In the genomic region with DNA sequence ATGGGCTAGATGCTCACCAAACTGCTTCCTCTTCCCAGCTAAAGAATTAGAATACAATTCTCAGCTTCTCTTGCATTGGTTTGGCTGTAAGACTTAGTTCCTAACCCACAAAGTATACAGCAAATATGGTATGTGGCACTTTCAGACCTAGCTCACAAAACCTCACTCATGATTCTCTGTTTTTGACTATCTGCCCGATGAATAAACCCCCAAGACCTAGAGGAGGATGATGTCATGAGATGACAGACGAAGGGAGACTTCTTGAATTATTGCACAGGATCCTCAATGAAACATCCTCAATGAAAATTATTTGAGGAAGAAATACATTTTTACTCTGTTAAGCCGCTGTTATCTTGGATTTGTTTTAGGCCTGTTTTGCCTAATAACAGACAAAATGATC, we compare ENCODE assay signal across 20 cellular contexts. TPM values are rescaled to one million over a fixed set of nuclear protein-coding genes. Genes with fewer than 3 reads are reported as not detected.
DNase-seq lines count a peak whose midpoint lies in the region; ATAC-seq and TF ChIP-seq lines count a peak whose summit lies in the region.
"Had no signal": no experiment of that assay in that cellular context is flagged by ENCODE, and none has a peak within 500 bp of the region (broad histone marks: within the 10 kb centered on the region; RNA-seq: fewer than 3 reads in every experiment).

No MANE protein-coding gene starts in this region.

- in situ Hi-C loops in brain microvascular endothelial cell (cut with HindIII; ENCODE audit: low pct_ligation_motif_present, low sequenced_read_pairs): no loop called here

- peak overlapping the region; percentile 23 for H3K4me3 Mint-ChIP-seq in activated naive CD4-positive, alpha-beta T cell treated with anti-CD3 and anti-CD28 coated beads, Interleukin-2, amount 50 U/mL, for 24 hours
- H3K4me3 Mint-ChIP-seq in activated naive CD4-positive, alpha-beta T cell treated with anti-CD3 and anti-CD28 coated beads, Interleukin-2, amount 10 ng/mL, durations not matched to agents 7 days and 5 days: no peak overlapping the region
- H3K4me3 Mint-ChIP-seq in stimulated activated effector memory CD8-positive, alpha-beta T cell treated with anti-CD3 and anti-CD28 coated beads, Interleukin-12 subunit alpha, Interleukin-12 subunit beta, amount 100 ng/mL, for 72 hours: peak overlapping the region; percentile 11
- no peak overlapping the region for H3K4me3 Mint-ChIP-seq in activated CD8-positive, alpha-beta T cell treated with anti-CD3 and anti-CD28 coated beads for 36 hours
- no peak overlapping the region for H3K4me3 Mint-ChIP-seq in type B pancreatic cell
- H3K4me3 Mint-ChIP-seq: H9, memory B cell, natural killer cell had no signal

- peaks cover 18% of the 10 kb centered on the region for H3K36me3 ChIP-seq in brain microvascular endothelial cell (replicated peaks)

- CTCF ChIA-PET in activated naive CD4-positive, alpha-beta T cell treated with anti-CD3 and anti-CD28 coated beads, Interleukin-2, amount 10 ng/mL, durations not matched to agents 7 days and 5 days (lab: Charles Lee): no interaction called here
- CTCF ChIA-PET in activated CD8-positive, alpha-beta T cell treated with anti-CD3 and anti-CD28 coated beads for 36 hours (lab: Charles Lee): no interaction called here

- no peak overlapping the region for H3K4me3 ChIP-seq in brain microvascular endothelial cell (ENCODE audit: low read depth, low read length)

- H3K27me3 Mint-ChIP-seq in activated naive CD4-positive, alpha-beta T cell treated with anti-CD3 and anti-CD28 coated beads, Interleukin-2, amount 50 U/mL, for 24 hours: no peaks in the 10 kb centered on the region
- no peaks in the 10 kb centered on the region for H3K27me3 Mint-ChIP-seq in activated naive CD4-positive, alpha-beta T cell treated with anti-CD3 and anti-CD28 coated beads, Interleukin-2, amount 10 ng/mL, durations not matched to agents 7 days and 5 days
- no peaks in the 10 kb centered on the region for H3K27me3 Mint-ChIP-seq in activated CD8-positive, alpha-beta T cell treated with anti-CD3 and anti-CD28 coated beads for 36 hours
- H3K27me3 Mint-ChIP-seq in type B pancreatic cell: no peaks in the 10 kb centered on the region
- H3K27me3 Mint-ChIP-seq: memory B cell had no signal

- POLR2A ChIA-PET in activated CD8-positive, alpha-beta T cell treated with anti-CD3 and anti-CD28 coated beads for 36 hours (lab: Charles Lee): no interaction called here

- H3K9me3 Mint-ChIP-seq in activated naive CD4-positive, alpha-beta T cell treated with anti-CD3 and anti-CD28 coated beads, Interleukin-2, amount 50 U/mL, for 24 hours: no peaks in the 10 kb centered on the region
- no peaks in the 10 kb centered on the region for H3K9me3 Mint-ChIP-seq in activated naive CD4-positive, alpha-beta T cell treated with anti-CD3 and anti-CD28 coated beads, Interleukin-2, amount 10 ng/mL, durations not matched to agents 7 days and 5 days
- no peaks in the 10 kb centered on the region for H3K9me3 Mint-ChIP-seq in stimulated activated effector memory CD8-positive, alpha-beta T cell treated with anti-CD3 and anti-CD28 coated beads, Interleukin-12 subunit alpha, Interleukin-12 subunit beta, amount 100 ng/mL, for 72 hours
- no peaks in the 10 kb centered on the region for H3K9me3 Mint-ChIP-seq in activated CD8-positive, alpha-beta T cell treated with anti-CD3 and anti-CD28 coated beads for 36 hours
- no peaks in the 10 kb centered on the region for H3K9me3 Mint-ChIP-seq in type B pancreatic cell
- H3K9me3 Mint-ChIP-seq: H9, memory B cell, natural killer cell had no signal

- peaks cover 37% of the 10 kb centered on the region for H3K4me1 Mint-ChIP-seq in activated naive CD4-positive, alpha-beta T cell treated with anti-CD3 and anti-CD28 coated beads, Interleukin-2, amount 50 U/mL, for 24 hours
- peaks cover 13% of the 10 kb centered on the region for H3K4me1 Mint-ChIP-seq in activated naive CD4-positive, alpha-beta T cell treated with anti-CD3 and anti-CD28 coated beads, Interleukin-2, amount 10 ng/mL, durations not matched to agents 7 days and 5 days
- H3K4me1 Mint-ChIP-seq in stimulated activated effector memory CD8-positive, alpha-beta T cell treated with anti-CD3 and anti-CD28 coated beads, Interleukin-12 subunit alpha, Interleukin-12 subunit beta, amount 100 ng/mL, for 72 hours: peaks cover 39% of the 10 kb centered on the region
- H3K4me1 Mint-ChIP-seq in activated CD8-positive, alpha-beta T cell treated with anti-CD3 and anti-CD28 coated beads for 36 hours (ENCODE audit: low read depth): peaks cover 18% of the 10 kb centered on the region
- no peaks in the 10 kb centered on the region for H3K4me1 Mint-ChIP-seq in type B pancreatic cell (ENCODE audit: unreplicated experiment)
- H3K4me1 Mint-ChIP-seq: H9 had no signal

- DNase-seq in activated naive CD4-positive, alpha-beta T cell treated with anti-CD3 and anti-CD28 coated beads, Interleukin-2, amount 10 ng/mL, durations not matched to agents 7 days and 5 days: no peak
- peak; percentile 43 for DNase-seq in RPMI7951 (ENCODE audit: low read depth)
- peak; percentile 28 for DNase-seq in brain microvascular endothelial cell
- DNase-seq in stimulated activated effector memory CD8-positive, alpha-beta T cell treated with anti-CD3 and anti-CD28 coated beads, Interleukin-12 subunit alpha, Interleukin-12 subunit beta, amount 100 ng/mL, for 72 hours (ENCODE audit: low spot score in 2 of 2): no peak
- no peak for DNase-seq in activated CD8-positive, alpha-beta T cell treated with anti-CD3 and anti-CD28 coated beads for 36 hours
- DNase-seq in type B pancreatic cell (ENCODE audit: extremely low spot score, unreplicated experiment): no peak
- DNase-seq: activated naive CD4-positive, alpha-beta T cell treated with anti-CD3 and anti-CD28 coated beads, Interleukin-2, amount 50 U/mL, for 16 hours; H9; hippocampal formation; KG1; natural killer cell; NCI-H1092 treated with DMSO at 0.1 percent for 48 hours; NCI-H2107; NCI-H526 treated with DMSO at 0.1 percent for 48 hours; posterior cingulate gyrus; SHP77; stimulated activated CD4-positive, alpha-beta T cell treated with anti-CD3 and anti-CD28 coated beads, Interleukin-2, amount 100 ng/mL, for 24 hours had no signal

- peak; percentile 97 for ATAC-seq in stimulated activated effector memory CD8-positive, alpha-beta T cell treated with anti-CD3 and anti-CD28 coated beads, Interleukin-12 subunit alpha, Interleukin-12 subunit beta, amount 100 ng/mL, for 72 hours
- no peak for ATAC-seq in activated CD8-positive, alpha-beta T cell treated with anti-CD3 and anti-CD28 coated beads for 36 hours
- ATAC-seq in HG03135 (IDR thresholded peaks at IDR 0.05; ENCODE audit: unreplicated experiment): no peak
- ATAC-seq: natural killer cell had no signal

- peak overlapping the region; percentile 14 for H3K27ac ChIP-seq in brain microvascular endothelial cell

- peak overlapping the region; percentile 77 for H3K27ac Mint-ChIP-seq in activated naive CD4-positive, alpha-beta T cell treated with anti-CD3 and anti-CD28 coated beads, Interleukin-2, amount 50 U/mL, for 24 hours
- no peak overlapping the region for H3K27ac Mint-ChIP-seq in activated naive CD4-positive, alpha-beta T cell treated with anti-CD3 and anti-CD28 coated beads, Interleukin-2, amount 10 ng/mL, durations not matched to agents 7 days and 5 days
- peak overlapping the region; percentile 74 for H3K27ac Mint-ChIP-seq in stimulated activated effector memory CD8-positive, alpha-beta T cell treated with anti-CD3 and anti-CD28 coated beads, Interleukin-12 subunit alpha, Interleukin-12 subunit beta, amount 100 ng/mL, for 72 hours
- H3K27ac Mint-ChIP-seq in activated CD8-positive, alpha-beta T cell treated with anti-CD3 and anti-CD28 coated beads for 36 hours: no peak overlapping the region
- no peak overlapping the region for H3K27ac Mint-ChIP-seq in type B pancreatic cell
- H3K27ac Mint-ChIP-seq: memory B cell, natural killer cell had no signal

- no peaks in the 10 kb centered on the region for H3K27me3 ChIP-seq in brain microvascular endothelial cell (replicated peaks)

- TF ChIP-seq CTCF in brain microvascular endothelial cell (IDR thresholded peaks at IDR 0.05; ENCODE audit: low read depth, low read length, missing control alignments) (no peak), type B pancreatic cell (conservative IDR thresholded peaks at IDR 0.05) (no peak)
- TF ChIP-seq CTCF in activated CD8-positive, alpha-beta T cell treated with anti-CD3 and anti-CD28 coated beads for 36 hours (IDR thresholded peaks at IDR 0.05): no peak

- H3K36me3 Mint-ChIP-seq in activated naive CD4-positive, alpha-beta T cell treated with anti-CD3 and anti-CD28 coated beads, Interleukin-2, amount 50 U/mL, for 24 hours: peaks cover 12% of the 10 kb centered on the region
- peaks cover 27% of the 10 kb centered on the region for H3K36me3 Mint-ChIP-seq in activated naive CD4-positive, alpha-beta T cell treated with anti-CD3 and anti-CD28 coated beads, Interleukin-2, amount 10 ng/mL, durations not matched to agents 7 days and 5 days
- peaks cover 94% of the 10 kb centered on the region for H3K36me3 Mint-ChIP-seq in stimulated activated effector memory CD8-positive, alpha-beta T cell treated with anti-CD3 and anti-CD28 coated beads, Interleukin-12 subunit alpha, Interleukin-12 subunit beta, amount 100 ng/mL, for 72 hours
- peaks cover 32% of the 10 kb centered on the region for H3K36me3 Mint-ChIP-seq in activated CD8-positive, alpha-beta T cell treated with anti-CD3 and anti-CD28 coated beads for 36 hours (ENCODE audit: low read depth)
- peaks cover 20% of the 10 kb centered on the region for H3K36me3 Mint-ChIP-seq in type B pancreatic cell
- H3K36me3 Mint-ChIP-seq: natural killer cell had no signal

- intact Hi-C loops in activated CD8-positive, alpha-beta T cell treated with anti-CD3 and anti-CD28 coated beads for 36 hours (cut with micrococcal nuclease): no loop called here

RNA-seq across cellular contexts. Expression of a gene that starts 14.3 kb away (rescaled TPM):
- total RNA-seq in RPMI7951 (2014; rRNA removed; shearing (Covaris generic)): 97.4 and 112 TPM in 2 replicates
- 100 to 1,000 TPM; 274 to 281 TPM for total RNA-seq in activated CD8-positive, alpha-beta T cell treated with anti-CD3 and anti-CD28 coated beads for 36 hours
- 216 and 242 TPM in 2 replicates for total RNA-seq in type B pancreatic cell (ENCODE audit: low replicate concordance)

Comparison
In these comparisons a context has a peak if more than half of its experiments do, and no peak if none do; other contexts are left out.
1. H3K27ac Mint-ChIP-seq: peak in activated naive CD4-positive, alpha-beta T cell treated with anti-CD3 and anti-CD28 coated beads, Interleukin-2, amount 50 U/mL, for 24 hours (single experiment) and stimulated activated effector memory CD8-positive, alpha-beta T cell treated with anti-CD3 and anti-CD28 coated beads, Interleukin-12 subunit alpha, Interleukin-12 subunit beta, amount 100 ng/mL, for 72 hours (single experiment); none in activated naive CD4-positive, alpha-beta T cell treated with anti-CD3 and anti-CD28 coated beads, Interleukin-2, amount 10 ng/mL, durations not matched to agents 7 days and 5 days (single experiment), activated CD8-positive, alpha-beta T cell treated with anti-CD3 and anti-CD28 coated beads for 36 hours (single experiment) and type B pancreatic cell (single experiment).
2. H3K4me3 Mint-ChIP-seq: peak in activated naive CD4-positive, alpha-beta T cell treated with anti-CD3 and anti-CD28 coated beads, Interleukin-2, amount 50 U/mL, for 24 hours (single experiment) and stimulated activated effector memory CD8-positive, alpha-beta T cell treated with anti-CD3 and anti-CD28 coated beads, Interleukin-12 subunit alpha, Interleukin-12 subunit beta, amount 100 ng/mL, for 72 hours (single experiment); none in activated naive CD4-positive, alpha-beta T cell treated with anti-CD3 and anti-CD28 coated beads, Interleukin-2, amount 10 ng/mL, durations not matched to agents 7 days and 5 days (single experiment), activated CD8-positive, alpha-beta T cell treated with anti-CD3 and anti-CD28 coated beads for 36 hours (single experiment) and type B pancreatic cell (single experiment).
3. DNase-seq: peak in RPMI7951 (single experiment) and brain microvascular endothelial cell (single experiment); none in activated naive CD4-positive, alpha-beta T cell treated with anti-CD3 and anti-CD28 coated beads, Interleukin-2, amount 10 ng/mL, durations not matched to agents 7 days and 5 days (single experiment), stimulated activated effector memory CD8-positive, alpha-beta T cell treated with anti-CD3 and anti-CD28 coated beads, Interleukin-12 subunit alpha, Interleukin-12 subunit beta, amount 100 ng/mL, for 72 hours (0 of 2), activated CD8-positive, alpha-beta T cell treated with anti-CD3 and anti-CD28 coated beads for 36 hours (single experiment) and type B pancreatic cell (single experiment).